Comparison of ENCODE assay signal across 14 cellular contexts in the genomic region with DNA sequence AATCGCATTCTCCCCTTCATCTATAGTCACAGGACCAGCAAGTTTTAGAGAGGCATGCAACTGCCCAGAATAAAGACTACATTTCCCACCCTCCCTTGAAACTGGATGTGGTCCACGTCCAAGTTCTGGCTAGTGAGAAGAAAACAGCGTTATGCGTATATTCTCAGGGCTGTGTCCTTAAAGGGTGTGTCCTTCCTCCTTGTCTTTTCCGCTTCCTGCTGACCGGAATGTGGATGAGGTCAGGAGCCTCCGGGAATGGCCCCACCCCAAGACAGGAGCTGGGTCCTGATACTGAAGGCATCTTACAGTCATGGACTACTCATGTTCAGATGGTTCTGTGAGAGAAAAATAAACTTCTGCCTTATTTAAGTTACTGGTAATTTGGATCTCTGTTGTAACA. TPM values are rescaled to one million over a fixed set of nuclear protein-coding genes. Genes with fewer than 3 reads are reported as not detected.
A peak's percentile ranks its signal among the peaks of the same experiment; 100 is the strongest.
DNase-seq lines count a peak whose midpoint lies in the region; ATAC-seq and TF ChIP-seq lines count a peak whose summit lies in the region.
"Had no signal": no experiment of that assay in that cellular context is flagged by ENCODE, and none has a peak within 500 bp of the region (broad histone marks: within the 10 kb centered on the region; RNA-seq: fewer than 3 reads in every experiment).

No MANE protein-coding gene starts in this region.

- TF ChIP-seq CTCF in fibroblast of mammary gland (conservative IDR thresholded peaks at IDR 0.05; ENCODE audit: control insufficient read depth, insufficient read depth, low read depth, low read length) (no peak), lung (IDR thresholded peaks at IDR 0.05; ENCODE audit: control extremely low read depth, extremely low read depth) (no peak)

- no peaks in the 10 kb centered on the region for H3K36me3 ChIP-seq in lung (ENCODE audit: control insufficient read depth in 2 of 2, insufficient read depth in 2 of 2, low read length in 2 of 2)
- H3K36me3 ChIP-seq: neural progenitor cell, tibial nerve had no signal

- no peaks in the 10 kb centered on the region for H3K4me1 ChIP-seq in lung (ENCODE audit: control insufficient read depth in 2 of 2, insufficient read depth in 2 of 2, low read length in 2 of 2)
- H3K4me1 ChIP-seq: neural progenitor cell, tibial nerve had no signal

- H3K27me3 ChIP-seq in lung (ENCODE audit: control insufficient read depth, insufficient read depth), result no peaks in the 10 kb centered on the region
- H3K27me3 ChIP-seq: neural progenitor cell, tibial nerve had no signal

- H3K9me3 ChIP-seq in lung (ENCODE audit: control insufficient read depth in 2 of 2, insufficient read depth in 1 of 2, low read length in 1 of 2), result peaks cover 0 to 4% of the 10 kb centered on the region in 2 donors
- H3K9me3 ChIP-seq: tibial nerve had no signal

- H3K4me3 ChIP-seq in fibroblast of mammary gland (ENCODE audit: control insufficient read depth, low read depth, low read length) (no peak overlapping the region), lung (no peak overlapping the region)
- H3K4me3 ChIP-seq: neural progenitor cell, tibial nerve had no signal

- DNase-seq in AG20443 (ENCODE audit: low spot score), result peak; percentile 42
- peak; percentile 87 for DNase-seq in RPMI7951 (ENCODE audit: low read depth)
- DNase-seq in fibroblast of mammary gland (ENCODE audit: low read depth), result peak; percentile 62
- DNase-seq in lung (ENCODE audit: low spot score), result no peak
- no peak for DNase-seq in stimulated activated CD4-positive, alpha-beta T cell treated with anti-CD3 and anti-CD28 coated beads, Interleukin-15, amount 100 ng/mL, for 24 hours
- no peak for DNase-seq in DMS 273 (lab: John Stamatoyannopoulos, UW; ENCODE audit: unreplicated experiment)
- DNase-seq: Calu3, glutamatergic neuron, MV-4-11 had no signal

- 47 to 79% methylated on average over 7 of the region's 7 CpGs for WGBS in lung, 2 donors

- ATAC-seq in lung (ENCODE audit: insufficient read depth, low FRiP score), result peak; percentile 22
- no peak for ATAC-seq in HG03439 (IDR thresholded peaks at IDR 0.05; ENCODE audit: unreplicated experiment)
- ATAC-seq in HG02938 (IDR thresholded peaks at IDR 0.05; ENCODE audit: unreplicated experiment), result no peak
- ATAC-seq: WTC11 had no signal

- peak overlapping the region; percentile 12 to 51 for H3K27ac ChIP-seq in lung (ENCODE audit: low read depth in 1 of 2, low read length in 1 of 2)
- H3K27ac ChIP-seq: neural progenitor cell, tibial nerve had no signal

RNA-seq across cellular contexts. Expression of gene CHST2, which starts 20.2 kb away (rescaled TPM):
- 15.7 and 20.7 TPM in 2 replicates for total RNA-seq in RPMI7951 (2014; rRNA removed; shearing (Covaris generic))
- 10 to 100 TPM; 14.5 to 53.3 TPM for total RNA-seq in lung
- polyA plus RNA-seq in lung, result 10 to 100 TPM in 1 of 2 donors, 1 to 10 TPM in 1; 4.1 to 22.4 TPM

Comparison
In these comparisons a context has a peak if more than half of its experiments do, and no peak if none do; other contexts are left out.
1. DNase-seq: peak in AG20443 (single experiment), RPMI7951 (single experiment) and fibroblast of mammary gland (single experiment); none in lung (single experiment), stimulated activated CD4-positive, alpha-beta T cell treated with anti-CD3 and anti-CD28 coated beads, Interleukin-15, amount 100 ng/mL, for 24 hours (single experiment) and DMS 273 (single experiment).